Comparison of ENCODE assay signal across 11 cellular contexts in genomic region chr17:2403044-2403443, GRCh38. TPM values are rescaled to one million over a fixed set of nuclear protein-coding genes. Genes with fewer than 3 reads are reported as not detected.
DNase-seq lines count a peak whose midpoint lies in the region; ATAC-seq, FAIRE-seq and TF ChIP-seq lines count a peak whose summit lies in the region.
"Had no signal": no experiment of that assay in that cellular context is flagged by ENCODE, and none has a peak within 500 bp of the region (broad histone marks: within the 10 kb centered on the region; RNA-seq: fewer than 3 reads in every experiment).

No MANE protein-coding gene starts in this region.

- CTCF ChIA-PET in naive thymus-derived CD4-positive, alpha-beta T cell (lab: Charles Lee): interaction anchor here (0.6 to 3.1 kb wide), 3 partner anchors 13 to 1636 kb away, joined by 3 to 23 read pairs (median 11); no protein-coding TSS in a partner anchor

- no peak overlapping the region for H4K12ac ChIP-seq in trophoblast cell (ENCODE audit: low read depth, low read length)

- peaks cover 40% of the 10 kb centered on the region for H3K4me1 Mint-ChIP-seq in activated T-helper 2 cell treated with anti-CD3 and anti-CD28 coated beads, Interferon-gamma antibody, Interleukin-2, Interleukin-4, amounts not matched to agents 10 μg/mL and 5 μg/mL and 100 μg/mL, durations not matched to agents 14 hours and 24 hours and 36 hours (ENCODE audit: low read depth)
- H3K4me1 Mint-ChIP-seq in naive thymus-derived CD4-positive, alpha-beta T cell: peaks cover 24 to 54% (median 26%) of the 10 kb centered on the region in 7 donors

- H3K4ac ChIP-seq in trophoblast cell (ENCODE audit: low read depth, low read length): no peak overlapping the region

- peak overlapping the region; percentile 76 for H3K4me3 Mint-ChIP-seq in activated T-helper 2 cell treated with anti-CD3 and anti-CD28 coated beads, Interferon-gamma antibody, Interleukin-2, Interleukin-4, amounts not matched to agents 10 μg/mL and 5 μg/mL and 100 μg/mL, durations not matched to agents 14 hours and 24 hours and 36 hours (ENCODE audit: low read depth)
- peak overlapping the region in 9 of 10 donors; percentile 82 to 100 (median 88) for H3K4me3 Mint-ChIP-seq in naive thymus-derived CD4-positive, alpha-beta T cell

- no peak overlapping the region for H2BK120ac ChIP-seq in trophoblast cell (ENCODE audit: insufficient read depth, low read length, poor library complexity)

- H3K27ac Mint-ChIP-seq in activated T-helper 2 cell treated with anti-CD3 and anti-CD28 coated beads, Interferon-gamma antibody, Interleukin-2, Interleukin-4, amounts not matched to agents 10 μg/mL and 5 μg/mL and 100 μg/mL, durations not matched to agents 14 hours and 24 hours and 36 hours: peak overlapping the region; percentile 65
- H3K27ac Mint-ChIP-seq in naive thymus-derived CD4-positive, alpha-beta T cell: peak overlapping the region in 8 of 9 donors; percentile 25 to 100 (median 92)

- H3K9me3 ChIP-seq in heart right ventricle (no peaks in the 10 kb centered on the region), vagina (no peaks in the 10 kb centered on the region), trophoblast cell (ENCODE audit: insufficient read depth, low read depth, low read length) (no peaks in the 10 kb centered on the region)
- H3K9me3 ChIP-seq in naive thymus-derived CD4-positive, alpha-beta T cell (ENCODE audit: control insufficient read depth in 2 of 3, low read length in 3 of 3): no peaks in the 10 kb centered on the region

- H3K27me3 Mint-ChIP-seq in activated T-helper 2 cell treated with anti-CD3 and anti-CD28 coated beads, Interferon-gamma antibody, Interleukin-2, Interleukin-4, amounts not matched to agents 10 μg/mL and 5 μg/mL and 100 μg/mL, durations not matched to agents 14 hours and 24 hours and 36 hours (ENCODE audit: low read depth): no peaks in the 10 kb centered on the region
- H3K27me3 Mint-ChIP-seq in naive thymus-derived CD4-positive, alpha-beta T cell: no peaks in the 10 kb centered on the region
- H3K27me3 Mint-ChIP-seq: activated CD4-positive, alpha-beta T cell treated with anti-CD3 and anti-CD28 coated beads for 36 hours had no signal

- H3K9ac ChIP-seq in trophoblast cell (ENCODE audit: low read length): no peak overlapping the region

- POLR2A ChIA-PET in naive thymus-derived CD4-positive, alpha-beta T cell (lab: Charles Lee): interaction anchor here (0.5 to 5.8 kb wide), 4 partner anchors 9 to 115 kb away, joined by 3 to 82 read pairs (median 6); no protein-coding TSS in a partner anchor

- no peak overlapping the region for H4K8ac ChIP-seq in trophoblast cell (ENCODE audit: low read depth, low read length)

- TF ChIP-seq CTCF in heart right ventricle (IDR thresholded peaks at IDR 0.05): no peak
- TF ChIP-seq CTCF in vagina (IDR thresholded peaks at IDR 0.05): no peak

- H3K4me3 ChIP-seq in heart right ventricle (no peak overlapping the region), vagina (no peak overlapping the region), trophoblast cell (ENCODE audit: low read depth, low read length) (no peak overlapping the region)
- H3K4me3 ChIP-seq in naive thymus-derived CD4-positive, alpha-beta T cell (ENCODE audit: low read length): no peak overlapping the region

- ATAC-seq in heart right ventricle: no peak
- ATAC-seq in Right ventricle myocardium superior (ENCODE audit: poor library complexity): no peak
- no peak for ATAC-seq in naive thymus-derived CD4-positive, alpha-beta T cell
- ATAC-seq: activated CD4-positive, alpha-beta T cell treated with anti-CD3 and anti-CD28 coated beads for 36 hours; HepG2 had no signal

- intact Hi-C loops in heart right ventricle (cut with DNase I) (loop anchor here in 1 of 10 donors (10.0 kb wide), 1 partner anchor 338 kb away; no protein-coding TSS in a partner anchor), Right ventricle myocardium superior (cut with DNase I) (no loop called here), vagina (cut with DNase I) (no loop called here)
- intact Hi-C loops in activated T-helper 2 cell treated with anti-CD3 and anti-CD28 coated beads, Interferon-gamma antibody, Interleukin-2, Interleukin-4, amounts not matched to agents 10 μg/mL and 5 μg/mL and 100 μg/mL, durations not matched to agents 14 hours and 24 hours and 36 hours (cut with micrococcal nuclease): loop anchor here (2.0 to 5.0 kb wide), 4 partner anchors 14 to 531 kb away; partner anchors contain the start of gene PAFAH1B1
- intact Hi-C loops in naive thymus-derived CD4-positive, alpha-beta T cell (cut with micrococcal nuclease): loop anchor here (2.0 to 5.0 kb wide), 4 partner anchors 109 to 568 kb away; partner anchors contain the start of genes CLUH (in 1 of the 2) and METTL16 (in 1 of the 2)

- no peaks in the 10 kb centered on the region for H3K27me3 ChIP-seq in heart right ventricle
- no peaks in the 10 kb centered on the region for H3K27me3 ChIP-seq in naive thymus-derived CD4-positive, alpha-beta T cell (ENCODE audit: control insufficient read depth in 2 of 2, insufficient read depth in 2 of 2, low read length in 2 of 2)
- no peaks in the 10 kb centered on the region for H3K27me3 ChIP-seq in vagina
- no peaks in the 10 kb centered on the region for H3K27me3 ChIP-seq in trophoblast cell (ENCODE audit: insufficient read depth, low read length)

- peak overlapping the region in 6 of 10 donors; percentile 81 to 100 (median 98) for H3K27ac ChIP-seq in heart right ventricle
- H3K27ac ChIP-seq in naive thymus-derived CD4-positive, alpha-beta T cell (ENCODE audit: low read depth, low read length): peak overlapping the region; percentile 97
- peak overlapping the region; percentile 99 for H3K27ac ChIP-seq in vagina
- H3K27ac ChIP-seq in trophoblast cell (ENCODE audit: low read depth, low read length): no peak overlapping the region

- FAIRE-seq in GM12891 (lab: Jason Lieb, UNC): no peak
- FAIRE-seq: astrocyte, HepG2 had no signal

- H3K9me3 Mint-ChIP-seq in activated T-helper 2 cell treated with anti-CD3 and anti-CD28 coated beads, Interferon-gamma antibody, Interleukin-2, Interleukin-4, amounts not matched to agents 10 μg/mL and 5 μg/mL and 100 μg/mL, durations not matched to agents 14 hours and 24 hours and 36 hours: no peaks in the 10 kb centered on the region
- peaks cover 0 to 9% (median 0%) of the 10 kb centered on the region in 11 donors for H3K9me3 Mint-ChIP-seq in naive thymus-derived CD4-positive, alpha-beta T cell

- TF ChIP-seq POLR2A in vagina (IDR thresholded peaks at IDR 0.05): no peak
- TF ChIP-seq POLR2A in GM12891 (IDR thresholded peaks at IDR 0.05; ENCODE audit: low read depth, low read length): no peak

- H3K23ac ChIP-seq in trophoblast cell (ENCODE audit: low read length): no peak overlapping the region

- H3K14ac ChIP-seq in trophoblast cell (ENCODE audit: low read length): no peak overlapping the region

- H2AFZ ChIP-seq in trophoblast cell (ENCODE audit: insufficient read depth, low read length, poor library complexity): no peak overlapping the region

- H2AK5ac ChIP-seq in trophoblast cell (ENCODE audit: low read length): no peak overlapping the region

- H3K79me1 ChIP-seq in trophoblast cell (ENCODE audit: low read length): peaks cover 41% of the 10 kb centered on the region

- peaks cover 14% of the 10 kb centered on the region for H3K36me3 Mint-ChIP-seq in activated T-helper 2 cell treated with anti-CD3 and anti-CD28 coated beads, Interferon-gamma antibody, Interleukin-2, Interleukin-4, amounts not matched to agents 10 μg/mL and 5 μg/mL and 100 μg/mL, durations not matched to agents 14 hours and 24 hours and 36 hours (ENCODE audit: low read depth)
- no peaks in the 10 kb centered on the region for H3K36me3 Mint-ChIP-seq in naive thymus-derived CD4-positive, alpha-beta T cell

- no peak overlapping the region for H3K4me2 ChIP-seq in trophoblast cell (ENCODE audit: low read length)

- H3K4me1 ChIP-seq in heart right ventricle: peaks cover 21 to 69% (median 64%) of the 10 kb centered on the region in 9 donors
- peaks cover 6 to 16% of the 10 kb centered on the region in 2 donors for H3K4me1 ChIP-seq in naive thymus-derived CD4-positive, alpha-beta T cell (ENCODE audit: control insufficient read depth in 2 of 2, insufficient read depth in 2 of 2, low read length in 2 of 2)
- peaks cover 64% of the 10 kb centered on the region for H3K4me1 ChIP-seq in vagina
- peaks cover 22 to 38% of the 10 kb centered on the region in 2 experiments for H3K4me1 ChIP-seq in trophoblast cell (ENCODE audit: control insufficient read depth in 1 of 2, insufficient read depth in 2 of 2, low read length in 2 of 2)

- DNase-seq in heart right ventricle: no peak
- no peak for DNase-seq in Right ventricle myocardium superior
- DNase-seq in activated T-helper 2 cell treated with anti-CD3 and anti-CD28 coated beads, Interferon-gamma antibody, Interleukin-2, Interleukin-4, amounts not matched to agents 10 μg/mL and 5 μg/mL and 100 μg/mL, durations not matched to agents 14 hours and 24 hours and 36 hours (ENCODE audit: low spot score): no peak
- no peak for DNase-seq in naive thymus-derived CD4-positive, alpha-beta T cell
- DNase-seq in vagina (ENCODE audit: extremely low spot score in 2 of 2): no peak
- DNase-seq in GM12891 (ENCODE audit: insufficient read length, low spot score): no peak
- no peak for DNase-seq in trophoblast cell
- DNase-seq in RPMI8226: no peak
- DNase-seq: activated CD4-positive, alpha-beta T cell treated with anti-CD3 and anti-CD28 coated beads for 36 hours had no signal

- no peak overlapping the region for H4K91ac ChIP-seq in trophoblast cell (ENCODE audit: low read depth, low read length)

- 94% methylated on average over 4 of the region's 4 CpGs for WGBS in heart right ventricle, 2 donors
- WGBS in trophoblast cell (ENCODE audit: extremely low coverage, insufficient coverage, insufficient read length): no CpG with 5 or more reads among the region's 4 CpGs

- no peak overlapping the region for H3K18ac ChIP-seq in trophoblast cell (ENCODE audit: low read length)

- H3K79me2 ChIP-seq in trophoblast cell (ENCODE audit: control insufficient read depth, insufficient read depth, low read length, poor library complexity): peaks cover 15% of the 10 kb centered on the region

- no peak overlapping the region for H2BK12ac ChIP-seq in trophoblast cell (ENCODE audit: low read length)

- no peak overlapping the region for H2BK5ac ChIP-seq in trophoblast cell (ENCODE audit: low read depth, low read length, poor library complexity)

- H3K36me3 ChIP-seq in heart right ventricle (no peaks in the 10 kb centered on the region), vagina (no peaks in the 10 kb centered on the region), trophoblast cell (ENCODE audit: control insufficient read depth in 1 of 2, insufficient read depth in 2 of 2, low read length in 2 of 2) (peaks cover 0 to 2% of the 10 kb centered on the region in 2 experiments)
- H3K36me3 ChIP-seq in naive thymus-derived CD4-positive, alpha-beta T cell (ENCODE audit: control insufficient read depth in 2 of 3, insufficient read depth in 3 of 3, low read length in 3 of 3): peaks cover 0 to 14% (median 0%) of the 10 kb centered on the region in 3 experiments

RNA-seq across cellular contexts. Expression of gene MNT, which starts 2.2 kb away (rescaled TPM):
- 10 to 100 TPM in 6 of 10 donors, 1 to 10 TPM in 4; 6.9 to 14.1 (median 11.0) TPM for total RNA-seq in heart right ventricle
- 10 to 100 TPM in 1 of 2 donors, 1 to 10 TPM in 1; 5.0 to 11.6 TPM for polyA plus RNA-seq in heart right ventricle
- total RNA-seq in Right ventricle myocardium superior: 10.1 TPM
- total RNA-seq in activated T-helper 2 cell treated with anti-CD3 and anti-CD28 coated beads, Interferon-gamma antibody, Interleukin-2, Interleukin-4, amounts not matched to agents 10 μg/mL and 5 μg/mL and 100 μg/mL, durations not matched to agents 14 hours and 24 hours and 36 hours: 28.1 and 30.4 TPM in 2 replicates
- 100 to 1,000 TPM in 1 of 5 experiments, 10 to 100 TPM in 4; 31.4 to 106 (median 55.5) TPM for total RNA-seq in naive thymus-derived CD4-positive, alpha-beta T cell
- polyA plus RNA-seq in naive thymus-derived CD4-positive, alpha-beta T cell: 1 to 10 TPM in 1 of 2 donors, under 1 TPM in 1; 0.65 to 1.0 TPM
- total RNA-seq in vagina: 28.5 TPM
- polyA plus RNA-seq in GM12891 (2012; ENCODE audit: low read depth, missing spikeins): 7.7 TPM
- polyA plus RNA-seq in trophoblast cell (2013): 16.2 and 16.6 TPM in 2 replicates

Comparison
In these comparisons a context has a peak if more than half of its experiments do, and no peak if none do; other contexts are left out.
1. intact Hi-C loops: an anchor here in activated T-helper 2 cell treated with anti-CD3 and anti-CD28 coated beads, Interferon-gamma antibody, Interleukin-2, Interleukin-4, amounts not matched to agents 10 μg/mL and 5 μg/mL and 100 μg/mL, durations not matched to agents 14 hours and 24 hours and 36 hours (2.0 to 5.0 kb wide) and naive thymus-derived CD4-positive, alpha-beta T cell (2.0 to 5.0 kb wide); none called in Right ventricle myocardium superior and vagina.